Comparison of ENCODE assay signal across 8 cellular contexts in genomic region chr3:189276481-189277190, GRCh38.
DNase-seq lines count a peak whose midpoint lies in the region; ATAC-seq, FAIRE-seq and TF ChIP-seq lines count a peak whose summit lies in the region.

No MANE protein-coding gene starts in this region.

- ATAC-seq in left colon (peak; percentile 28), HG02798 (IDR thresholded peaks at IDR 0.05; ENCODE audit: poor library complexity, unreplicated experiment) (no peak)
- ATAC-seq in CD8-positive, alpha-beta T cell: no peak
- ATAC-seq in stimulated activated memory B cell treated with anti-CD40 and anti-IgM and Interleukin-4, amounts not matched to agents 10 μg/mL and 1 μg/mL and 100 μg/mL, for 72 hours: no peak

- TF ChIP-seq CTCF in CD8-positive, alpha-beta T cell (IDR thresholded peaks at IDR 0.05): no peak

- DNase-seq in AML-193 (lab: John Stamatoyannopoulos, UW) (peak; percentile 96 to 98), HTR-8/SVneo (ENCODE audit: insufficient read length, low spot score) (peak; percentile 53), adipocyte (ENCODE audit: low read depth) (peak; percentile 74), left colon (peak in 1 of 2 donors; percentile 16)
- no peak for DNase-seq in CD8-positive, alpha-beta T cell
- no peak for DNase-seq in activated CD4-positive, alpha-beta T cell treated with anti-CD3 and anti-CD28 coated beads for 1 hour

- FAIRE-seq in HTR-8/SVneo (lab: Jason Lieb, UNC): no peak

- no peaks in the 10 kb centered on the region for H3K27me3 ChIP-seq in adipocyte (replicated peaks; ENCODE audit: control insufficient read depth, insufficient read depth, low read length)
- no peaks in the 10 kb centered on the region for H3K27me3 ChIP-seq in CD8-positive, alpha-beta T cell (ENCODE audit: insufficient read depth, low read length)

- CTCF ChIA-PET in CD8-positive, alpha-beta T cell (lab: Charles Lee): interaction anchor here (1.3 kb wide), 1 partner anchor 48 kb away, joined by 6 read pairs; no protein-coding TSS in a partner anchor

- H3K4me1 ChIP-seq in adipocyte (ENCODE audit: control insufficient read depth, insufficient read depth, low read length): peaks cover 13% of the 10 kb centered on the region
- H3K4me1 ChIP-seq in CD8-positive, alpha-beta T cell (ENCODE audit: insufficient read depth, low read length): peaks cover 7% of the 10 kb centered on the region

- H3K36me3 ChIP-seq in adipocyte (ENCODE audit: control insufficient read depth, insufficient read depth, low read length, severe bottlenecking): peaks cover 3% of the 10 kb centered on the region
- no peaks in the 10 kb centered on the region for H3K36me3 ChIP-seq in CD8-positive, alpha-beta T cell (ENCODE audit: insufficient read depth, low read length)

- POLR2A ChIA-PET in CD8-positive, alpha-beta T cell (lab: Charles Lee): interaction anchor here (1.0 kb wide), 1 partner anchor 10 kb away, joined by 3 read pairs; no protein-coding TSS in a partner anchor

- no peaks in the 10 kb centered on the region for H3K36me3 Mint-ChIP-seq in CD8-positive, alpha-beta T cell
- H3K36me3 Mint-ChIP-seq in stimulated activated memory B cell treated with anti-CD40 and anti-IgM and Interleukin-4, amounts not matched to agents 10 μg/mL and 1 μg/mL and 100 μg/mL, for 72 hours: peaks cover 6% of the 10 kb centered on the region

- H3K4me3 Mint-ChIP-seq in CD8-positive, alpha-beta T cell: no peak overlapping the region
- H3K4me3 Mint-ChIP-seq in stimulated activated memory B cell treated with anti-CD40 and anti-IgM and Interleukin-4, amounts not matched to agents 10 μg/mL and 1 μg/mL and 100 μg/mL, for 72 hours: no peak overlapping the region

- H3K27me3 Mint-ChIP-seq in CD8-positive, alpha-beta T cell (ENCODE audit: low read depth): no peaks in the 10 kb centered on the region
- H3K27me3 Mint-ChIP-seq in stimulated activated memory B cell treated with anti-CD40 and anti-IgM and Interleukin-4, amounts not matched to agents 10 μg/mL and 1 μg/mL and 100 μg/mL, for 72 hours: peaks cover 9% of the 10 kb centered on the region

- H3K9me3 Mint-ChIP-seq in CD8-positive, alpha-beta T cell: no peaks in the 10 kb centered on the region
- H3K9me3 Mint-ChIP-seq in stimulated activated memory B cell treated with anti-CD40 and anti-IgM and Interleukin-4, amounts not matched to agents 10 μg/mL and 1 μg/mL and 100 μg/mL, for 72 hours: peaks cover 4% of the 10 kb centered on the region

- intact Hi-C loops in left colon (cut with DNase I, micrococcal nuclease): loop anchor here in 1 of 2 donors (10.0 kb wide), 1 partner anchor 668 kb away; no protein-coding TSS in a partner anchor
- intact Hi-C loops in CD8-positive, alpha-beta T cell (cut with DNase I, micrococcal nuclease): loop anchor here in 1 of 2 experiments (10.0 kb wide), 1 partner anchor 338 kb away; no protein-coding TSS in a partner anchor

- no peak overlapping the region for H3K27ac Mint-ChIP-seq in CD8-positive, alpha-beta T cell
- no peak overlapping the region for H3K27ac Mint-ChIP-seq in stimulated activated memory B cell treated with anti-CD40 and anti-IgM and Interleukin-4, amounts not matched to agents 10 μg/mL and 1 μg/mL and 100 μg/mL, for 72 hours

- no peak overlapping the region for H3K27ac ChIP-seq in CD8-positive, alpha-beta T cell (ENCODE audit: low read depth, low read length)

- H3K4me3 ChIP-seq in adipocyte (ENCODE audit: low read length): peak overlapping the region; percentile 24
- H3K4me3 ChIP-seq in CD8-positive, alpha-beta T cell (ENCODE audit: low read depth, low read length): no peak overlapping the region

- H3K4me1 Mint-ChIP-seq in CD8-positive, alpha-beta T cell (ENCODE audit: low read depth): peaks cover 33% of the 10 kb centered on the region
- H3K4me1 Mint-ChIP-seq in stimulated activated memory B cell treated with anti-CD40 and anti-IgM and Interleukin-4, amounts not matched to agents 10 μg/mL and 1 μg/mL and 100 μg/mL, for 72 hours: peaks cover 13% of the 10 kb centered on the region

- H3K9me3 ChIP-seq in adipocyte (ENCODE audit: control insufficient read depth, low read length): no peaks in the 10 kb centered on the region
- no peaks in the 10 kb centered on the region for H3K9me3 ChIP-seq in CD8-positive, alpha-beta T cell (ENCODE audit: low read length)

- no peak overlapping the region for H3K9ac ChIP-seq in adipocyte (ENCODE audit: low read length)

Comparison
In these comparisons a context has a peak if more than half of its experiments do, and no peak if none do; other contexts are left out.
1. DNase-seq: peak in AML-193 (2 of 2), HTR-8/SVneo (single experiment) and adipocyte (single experiment); none in CD8-positive, alpha-beta T cell (0 of 7) and activated CD4-positive, alpha-beta T cell treated with anti-CD3 and anti-CD28 coated beads for 1 hour (single experiment).